9 cellular contexts compared by ENCODE assay signal in genomic region chr5:77029376-77029885, GRCh38. TPM values are rescaled to one million over a fixed set of nuclear protein-coding genes. Genes with fewer than 3 reads are reported as not detected.
DNase-seq lines count a peak whose midpoint lies in the region; ATAC-seq, FAIRE-seq and TF ChIP-seq lines count a peak whose summit lies in the region.
"Had no signal": no experiment of that assay in that cellular context is flagged by ENCODE, and none has a peak within 500 bp of the region (broad histone marks: within the 10 kb centered on the region; RNA-seq: fewer than 3 reads in every experiment).

No MANE protein-coding gene starts in this region.

- CTCF ChIA-PET in HEK293 (lab: Yijun Ruan, JAX): interaction anchor here (0.6 to 1.9 kb wide), 3 partner anchors 13 to 434 kb away, joined by 3 to 5 read pairs (median 4); no protein-coding TSS in a partner anchor
- CTCF ChIA-PET in T-cell (lab: Charles Lee): interaction anchor here (0.6 to 2.0 kb wide), 6 partner anchors 13 to 463 kb away, joined by 3 to 9 read pairs (median 4); partner anchors contain the start of gene WDR41 (in 1 of the 2)

- DNase-seq in T-cell: no peak
- DNase-seq in fibroblast of villous mesenchyme (ENCODE audit: low read depth): no peak
- no peak for DNase-seq in DMS 273 (lab: John Stamatoyannopoulos, UW; ENCODE audit: unreplicated experiment)
- DNase-seq in GM12892 (ENCODE audit: insufficient read length): no peak
- DNase-seq in NCI-H187 treated with DMSO at 0.1 percent for 48 hours (lab: John Stamatoyannopoulos, UW): no peak
- DNase-seq in glomerular visceral epithelial cell (ENCODE audit: extremely low spot score): no peak

- no peaks in the 10 kb centered on the region for H3K9me3 ChIP-seq in HEK293 (ENCODE audit: control insufficient read depth, insufficient read depth, low read depth, low read length)

- TF ChIP-seq POLR2A in GM12892 (IDR thresholded peaks at IDR 0.05; ENCODE audit: low read depth, low read length): no peak

- H3K36me3 Mint-ChIP-seq in T-cell: peaks cover 4% of the 10 kb centered on the region

- H3K9me3 Mint-ChIP-seq in T-cell: peaks cover 6 to 12% (median 10%) of the 10 kb centered on the region in 3 donors

- ATAC-seq in T-cell (replicated peaks in 1 of 4): no peak

- H3K4me3 Mint-ChIP-seq in T-cell: peak overlapping the region; percentile 76 to 96 (median 94)

- H3K4me1 Mint-ChIP-seq in T-cell: peaks cover 28 to 41% (median 40%) of the 10 kb centered on the region in 3 donors

- TF ChIP-seq CTCF in HEK293 (tag by site-specific recombination; IDR thresholded peaks at IDR 0.05): no peak
- no peak for TF ChIP-seq CTCF in fibroblast of villous mesenchyme (IDR thresholded peaks at IDR 0.05; ENCODE audit: insufficient read depth, low read depth, low read length)

- no peak overlapping the region for H3K27ac ChIP-seq in HEK293 (ENCODE audit: extremely low read depth, low read depth, low read length)
- peak overlapping the region in 12 of 21 experiments; percentile 62 to 97 (median 96) for H3K27ac ChIP-seq in skin epidermis

- no peak for FAIRE-seq in GM12892 (lab: Jason Lieb, UNC)
- FAIRE-seq: TTC549 had no signal

- H3K4me1 ChIP-seq in HEK293 (ENCODE audit: control insufficient read depth, insufficient read depth, low read length): no peaks in the 10 kb centered on the region

- no peak overlapping the region for H3K4me3 ChIP-seq in HEK293 (ENCODE audit: low read depth, low read length)
- peak overlapping the region; percentile 94 for H3K4me3 ChIP-seq in fibroblast of villous mesenchyme (ENCODE audit: low read depth, low read length)
- peak overlapping the region in 1 of 7 experiments; percentile 95 for H3K4me3 ChIP-seq in skin epidermis

- peak overlapping the region; percentile 90 to 94 for H3K27ac Mint-ChIP-seq in T-cell

- POLR2A ChIA-PET in HEK293 (lab: Yijun Ruan, JAX) (interaction anchor here (0.6 to 1.2 kb wide), 7 partner anchors 15 to 325 kb away, joined by 3 to 5 read pairs (median 3); no protein-coding TSS in a partner anchor), T-cell (lab: Charles Lee) (no interaction called here)

- no peaks in the 10 kb centered on the region for H3K27me3 Mint-ChIP-seq in T-cell

- H3K36me3 ChIP-seq in HEK293 (ENCODE audit: control insufficient read depth in 2 of 2, insufficient read depth in 1 of 2, low read length in 2 of 2): peaks cover under 1 to 3% of the 10 kb centered on the region in 2 experiments; a peak in 1 of 3 replicates

TF ChIP-seq in HEK293, 187 proteins besides CTCF, POLR2A, EP300 and RAD21:
- TF ChIP-seq ZNF391 (tag by site-specific recombination; IDR thresholded peaks at IDR 0.05; ENCODE audit: borderline replicate concordance, low read depth) (no peak), INSM2 (tag by site-specific recombination; IDR thresholded peaks at IDR 0.05) (no peak), ZNF302 (tag by site-specific recombination; IDR thresholded peaks at IDR 0.05; ENCODE audit: low read depth) (no peak), FEZF1 (tag by site-specific recombination; IDR thresholded peaks at IDR 0.05) (no peak), SETDB1 (IDR thresholded peaks at IDR 0.05; ENCODE audit: insufficient read length, low read length) (peak; percentile 91)
TF ChIP-seq in HEK293: peak in this region for 1.

RNA-seq across cellular contexts. Expression of gene AGGF1, which starts 0.8 kb away (rescaled TPM):
- total RNA-seq in T-cell (10 to 100 TPM; 16.7 to 32.7 (median 27.5) TPM), fibroblast of villous mesenchyme (19.0 and 20.0 TPM in 2 replicates)
- 13.7 TPM for polyA plus RNA-seq in GM12892 (2012; ENCODE audit: missing spikeins)

RNA-seq across cellular contexts. Expression of gene ZBED3, which starts 57.7 kb away (rescaled TPM):
- 1 to 10 TPM; 2.9 to 5.1 (median 4.3) TPM for total RNA-seq in T-cell
- total RNA-seq in fibroblast of villous mesenchyme: 1.3 and 2.6 TPM in 2 replicates
- polyA plus RNA-seq in GM12892 (2012; ENCODE audit: missing spikeins): 0.85 TPM
